In genomic region chr20:3794701-3795420, GRCh38 we compare ENCODE assay signal across 9 cellular contexts. TPM values are rescaled to one million over a fixed set of nuclear protein-coding genes. Genes with fewer than 3 reads are reported as not detected.
DNase-seq lines count a peak whose midpoint lies in the region; FAIRE-seq and TF ChIP-seq lines count a peak whose summit lies in the region.
"Had no signal": no experiment of that assay in that cellular context is flagged by ENCODE, and none has a peak within 500 bp of the region (broad histone marks: within the 10 kb centered on the region; RNA-seq: fewer than 3 reads in every experiment).

No MANE protein-coding gene starts in this region.

- H3K36me3 ChIP-seq in BLaER1 treated with 17β-estradiol and CSF1 and Interleukin-3, amounts not matched to agents 10 nM and 100 nM, result peaks cover 0 to 27% (median 16%) of the 10 kb centered on the region in 11 experiments; a peak in 15 of 22 replicates
- H3K36me3 ChIP-seq in OCI-LY1 (ENCODE audit: insufficient read depth, low read length) (no peaks in the 10 kb centered on the region), H1 (ENCODE audit: control insufficient read depth in 2 of 4, insufficient read depth in 4 of 4, low read length in 3 of 4) (no peaks in the 10 kb centered on the region), ovary (no peaks in the 10 kb centered on the region), mesendoderm (ENCODE audit: control insufficient read depth, insufficient read depth, low read length) (no peaks in the 10 kb centered on the region)

- TF ChIP-seq POLR2A in H1 (IDR thresholded peaks at IDR 0.05; ENCODE audit: control extremely low read depth in 1 of 2, low read depth in 2 of 2, low read length in 2 of 2) (no peak), ovary (IDR thresholded peaks at IDR 0.05) (no peak)

- peaks cover 9% of the 10 kb centered on the region; the same call in 1 of the 2 replicates for H3K23me2 ChIP-seq in H1 (ENCODE audit: low read depth, low read length)

- H2AFZ ChIP-seq in OCI-LY1 (ENCODE audit: low read length), result no peak overlapping the region
- H2AFZ ChIP-seq in H1 (ENCODE audit: low read length), result no peak overlapping the region

- H2AK5ac ChIP-seq in H1 (ENCODE audit: low read depth, low read length), result no peak overlapping the region
- H2AK5ac ChIP-seq in mesendoderm (ENCODE audit: low read length), result no peak overlapping the region

- no peak overlapping the region for H4K8ac ChIP-seq in H1 (ENCODE audit: extremely low read depth, insufficient read depth, low read length)
- no peak overlapping the region for H4K8ac ChIP-seq in mesendoderm (ENCODE audit: low read depth, low read length)

- H3K4ac ChIP-seq in H1 (replicated peaks; ENCODE audit: insufficient read length, low read depth, low read length) (no peak overlapping the region), mesendoderm (ENCODE audit: low read depth, low read length) (no peak overlapping the region)

- intact Hi-C loops in ovary (cut with DNase I), result no loop called here

- TF ChIP-seq CTCF in OCI-LY1 (IDR thresholded peaks at IDR 0.05; ENCODE audit: low read length) (no peak), H1 (IDR thresholded peaks at IDR 0.05; ENCODE audit: control extremely low read depth in 1 of 3, insufficient read depth in 1 of 3, low read depth in 1 of 3, low read length in 3 of 3) (no peak), ovary (IDR thresholded peaks at IDR 0.05) (no peak)

- no peaks in the 10 kb centered on the region for H3K27me3 ChIP-seq in BLaER1 treated with 17β-estradiol and CSF1 and Interleukin-3, amounts not matched to agents 10 nM and 100 nM
- H3K27me3 ChIP-seq in OCI-LY1 (ENCODE audit: insufficient read depth, low read length) (no peaks in the 10 kb centered on the region), H1 (replicated peaks in 1 of 4; ENCODE audit: control insufficient read depth in 3 of 4, extremely low read depth in 1 of 4, insufficient read depth in 3 of 4, low read length in 3 of 4) (peaks cover 0 to 3% (median 0%) of the 10 kb centered on the region in 4 experiments; a peak in 1 of 7 replicates), ovary (no peaks in the 10 kb centered on the region), mesendoderm (ENCODE audit: insufficient read depth, low read length, poor library complexity) (no peaks in the 10 kb centered on the region)

- no peak overlapping the region for H4K5ac ChIP-seq in H1 (ENCODE audit: insufficient read length, low read depth, low read length)
- no peak overlapping the region for H4K5ac ChIP-seq in mesendoderm (ENCODE audit: low read length)

- H4K20me1 ChIP-seq in BLaER1 treated with 17β-estradiol and CSF1 and Interleukin-3, amounts not matched to agents 10 nM and 100 nM, result peaks cover 0 to 13% (median 0%) of the 10 kb centered on the region in 11 experiments; a peak in 5 of 22 replicates
- H4K20me1 ChIP-seq in OCI-LY1 (ENCODE audit: insufficient read depth, low read length) (no peaks in the 10 kb centered on the region), H1 (replicated peaks in 1 of 2; ENCODE audit: control insufficient read depth in 1 of 2, insufficient read depth in 2 of 2, low read length in 2 of 2) (no peaks in the 10 kb centered on the region)

- H2BK5ac ChIP-seq in H1 (ENCODE audit: low read depth, low read length) (no peak overlapping the region), mesendoderm (ENCODE audit: low read length) (no peak overlapping the region)

- CTCF ChIA-PET in H1 (lab: Charles Lee; ENCODE audit: partially characterized antibody), result interaction anchor here (0.6 to 2.6 kb wide), 6 partner anchors 11 to 290 kb away, joined by 3 to 16 read pairs (median 3); no protein-coding TSS in a partner anchor

- H3K4me1 ChIP-seq in BLaER1 treated with 17β-estradiol and CSF1 and Interleukin-3, amounts not matched to agents 10 nM and 100 nM, result peaks cover 34 to 49% (median 47%) of the 10 kb centered on the region in 10 experiments
- H3K4me1 ChIP-seq in OCI-LY1 (ENCODE audit: insufficient read depth, low read length, severe bottlenecking), result peaks cover 36% of the 10 kb centered on the region
- peaks cover 5 to 23% (median 16%) of the 10 kb centered on the region in 4 experiments for H3K4me1 ChIP-seq in H1 (replicated peaks in 1 of 4; ENCODE audit: control insufficient read depth in 3 of 4, insufficient read depth in 4 of 4, low read length in 3 of 4)
- peaks cover 2% of the 10 kb centered on the region for H3K4me1 ChIP-seq in ovary (ENCODE audit: insufficient read depth)
- peaks cover 8% of the 10 kb centered on the region for H3K4me1 ChIP-seq in mesendoderm (ENCODE audit: control insufficient read depth, low read depth, low read length)

- H3K4me2 ChIP-seq in BLaER1 treated with 17β-estradiol and CSF1 and Interleukin-3, amounts not matched to agents 10 nM and 100 nM, result peak overlapping the region; percentile 60 to 100 (median 85)
- H3K4me2 ChIP-seq in OCI-LY1 (ENCODE audit: low read length) (peak overlapping the region; percentile 92), H1 (ENCODE audit: insufficient read depth in 1 of 2, low read depth in 2 of 2, low read length in 2 of 2) (peak overlapping the region; percentile 63 to 81), mesendoderm (ENCODE audit: low read length) (no peak overlapping the region)

- no peak overlapping the region for H3K14ac ChIP-seq in H1 (ENCODE audit: insufficient read length)

- H3F3A ChIP-seq in OCI-LY1 (ENCODE audit: insufficient read depth, low read length), result no peaks in the 10 kb centered on the region

- H3K9me3 ChIP-seq in BLaER1 treated with 17β-estradiol and CSF1 and Interleukin-3, amounts not matched to agents 10 nM and 100 nM (replicated peaks in 1 of 11), result no peaks in the 10 kb centered on the region
- H3K9me3 ChIP-seq in OCI-LY1 (ENCODE audit: low read length) (no peaks in the 10 kb centered on the region), H1 (ENCODE audit: insufficient read depth in 2 of 2, low read depth in 1 of 2, low read length in 1 of 2) (no peaks in the 10 kb centered on the region), ovary (no peaks in the 10 kb centered on the region)

- no peak overlapping the region for H2BK20ac ChIP-seq in H1 (ENCODE audit: low read length)

- POLR2A ChIA-PET in H1 (lab: Charles Lee; ENCODE audit: partially characterized antibody), result interaction anchor here (0.7 to 1.3 kb wide), 6 partner anchors 9 to 1332 kb away, joined by 3 to 6 read pairs (median 3); partner anchors contain the start of genes ADISSP, AP5S1 and CENPB

- no peaks in the 10 kb centered on the region for H3K9me2 ChIP-seq in OCI-LY1 (ENCODE audit: low read depth, low read length)

- no peak overlapping the region for H2BK15ac ChIP-seq in H1 (ENCODE audit: low read length)
- no peak overlapping the region for H2BK15ac ChIP-seq in mesendoderm (replicated peaks; ENCODE audit: low read depth)

- H3K79me1 ChIP-seq in H1 (ENCODE audit: low read depth, low read length) (no peaks in the 10 kb centered on the region), mesendoderm (ENCODE audit: low read length) (peaks cover 1% of the 10 kb centered on the region)

- H4K91ac ChIP-seq in H1 (replicated peaks; ENCODE audit: insufficient read length, low read length), result no peak overlapping the region

- H3K79me2 ChIP-seq in OCI-LY1 (ENCODE audit: insufficient read depth, low read length) (0 out of 2 replicates have a peak, but pooled peaks cover 6% of the 10 kb centered on the region), H1 (ENCODE audit: control insufficient read depth in 1 of 2, insufficient read depth in 2 of 2, low read length in 2 of 2) (no peaks in the 10 kb centered on the region; a peak in 1 of 4 replicates), mesendoderm (ENCODE audit: control insufficient read depth, insufficient read depth, low read length) (no peaks in the 10 kb centered on the region)

- FAIRE-seq in H1 (lab: Jason Lieb, UNC), result no peak

- 94% methylated on average over 20 of the region's 25 CpGs; no CpG with 5 or more reads in 1 of the 2 experiments for WGBS in H1 (ENCODE audit: extremely low coverage in 1 of 2, insufficient coverage in 1 of 2, insufficient read length in 1 of 2, insufficient replicate concordance in 2 of 2, low coverage in 1 of 2, low lambda C conversion rate in 2 of 2, missing lambda C conversion rate in 1 of 2), 2 experiments
- WGBS in ovary, 3 donors, result 76% methylated on average over 25 of the region's 25 CpGs
- no CpG with 5 or more reads among the region's 25 CpGs for WGBS in mesendoderm (ENCODE audit: extremely low coverage, insufficient coverage, low lambda C conversion rate)

- H3K18ac ChIP-seq in H1 (ENCODE audit: extremely low read depth, low read length) (no peak overlapping the region), mesendoderm (ENCODE audit: low read length) (no peak overlapping the region)

- peak overlapping the region; percentile 82 to 92 (median 85); a peak in 20 of 22 replicates for H3K9ac ChIP-seq in BLaER1 treated with 17β-estradiol and CSF1 and Interleukin-3, amounts not matched to agents 10 nM and 100 nM
- H3K9ac ChIP-seq in OCI-LY1 (ENCODE audit: low read length) (peak overlapping the region; percentile 93; the same call in 1 of the 2 replicates), H1 (replicated peaks in 1 of 4; ENCODE audit: extremely low read depth in 1 of 4, low read depth in 3 of 4, low read length in 3 of 4) (no peak overlapping the region), mesendoderm (ENCODE audit: low read length) (no peak overlapping the region)

- H2BK120ac ChIP-seq in H1 (replicated peaks; ENCODE audit: low read depth, low read length) (no peak overlapping the region), mesendoderm (ENCODE audit: low read depth, low read length) (no peak overlapping the region)

- H3K4me3 ChIP-seq in BLaER1 treated with 17β-estradiol and CSF1 and Interleukin-3, amounts not matched to agents 10 nM and 100 nM, result peak overlapping the region; percentile 66 to 90 (median 78); a peak in 19 of 20 replicates
- H3K4me3 ChIP-seq in OCI-LY1 (ENCODE audit: low read depth, low read length, poor library complexity, severe bottlenecking) (peak overlapping the region; percentile 86), H1 (ENCODE audit: extremely low read depth in 1 of 4, insufficient read depth in 2 of 4, low read depth in 3 of 4, low read length in 4 of 4) (peak overlapping the region; percentile 30 to 85 (median 75); a peak in 6 of 8 replicates), ovary (peak overlapping the region; percentile 47), mesendoderm (ENCODE audit: low read length) (no peak overlapping the region)

- peak overlapping the region; percentile 71 to 92 (median 88); a peak in 18 of 22 replicates for H3K27ac ChIP-seq in BLaER1 treated with 17β-estradiol and CSF1 and Interleukin-3, amounts not matched to agents 10 nM and 100 nM
- H3K27ac ChIP-seq in OCI-LY1 (ENCODE audit: low read depth, low read length, poor library complexity, severe bottlenecking), result peak overlapping the region; percentile 88
- H3K27ac ChIP-seq in H1 (ENCODE audit: low read depth, low read length), result no peak overlapping the region
- H3K27ac ChIP-seq in ovary, result peak overlapping the region; percentile 85 to 92
- H3K27ac ChIP-seq in mesendoderm (ENCODE audit: low read depth, low read length), result no peak overlapping the region

- TF ChIP-seq EP300 in H1 (IDR thresholded peaks at IDR 0.05; ENCODE audit: borderline replicate concordance in 1 of 2, low read depth in 2 of 2, low read length in 2 of 2) (no peak), ovary (IDR thresholded peaks at IDR 0.05) (no peak)

- H3K56ac ChIP-seq in H1 (replicated peaks; ENCODE audit: insufficient read length, low read depth, low read length) (no peak overlapping the region), mesendoderm (ENCODE audit: low read length) (no peak overlapping the region)

- no peak overlapping the region for H2BK12ac ChIP-seq in H1 (ENCODE audit: low read depth, low read length)

- DNase-seq in H1 (ENCODE audit: low read depth in 1 of 2, low spot score in 2 of 2), result no peak
- DNase-seq in ovary, result no peak
- no peak for DNase-seq in mesendoderm
- no peak for DNase-seq in HuH-7.5 (ENCODE audit: low spot score)
- DNase-seq in dedifferentiated amniotic fluid mesenchymal stem cell (ENCODE audit: extremely low spot score), result no peak
- DNase-seq in AML-193 (lab: John Stamatoyannopoulos, UW), result no peak

- H3K23ac ChIP-seq in H1 (ENCODE audit: insufficient read length) (no peak overlapping the region), mesendoderm (ENCODE audit: low read length) (no peak overlapping the region)

- TF ChIP-seq RAD21 in H1 (IDR thresholded peaks at IDR 0.05 in 1 of 2, conservative IDR thresholded peaks at IDR 0.05 in 1 of 2; ENCODE audit: low read depth in 2 of 2, low read length in 2 of 2), result no peak

RNA-seq across cellular contexts. Expression of gene CDC25B, which starts 1.2 kb away (rescaled TPM):
- total RNA-seq in H1 (2021; fragmentation: NEBNext Ultra II Directional; extraction: Animal tissue kit (Norgen Biotek cat#: 25700)), result 30.3 and 31.2 TPM in 2 replicates
- 21.7 and 32.4 TPM in 2 replicates for polyA plus RNA-seq in H1 (2011; rRNA removed)
- polyA plus RNA-seq in H1 (2011; cell fraction: cytosol; rRNA removed), result 21.8 TPM
- polyA plus RNA-seq in H1 (2011; cell fraction: nucleus; rRNA removed), result 69.1 TPM
- polyA plus RNA-seq in H1 (2012, experiment 1 of 2), result 28.3 to 33.6 TPM (median 29.7 TPM) in 4 replicates
- polyA plus RNA-seq in H1 (2012, experiment 2 of 2), result 28.7 TPM
- polyA plus RNA-seq in H1 (2013, experiment 1 of 2), result 18.1 TPM
- 16.5 TPM for polyA plus RNA-seq in H1 (2013, experiment 2 of 2)
- 12.9 and 21.6 TPM in 2 replicates for polyA minus RNA-seq in H1 (2011; rRNA and poly(A)+ RNA removed)
- polyA minus RNA-seq in H1 (2011; cell fraction: cytosol; rRNA and poly(A)+ RNA removed), result 19.9 TPM
- polyA minus RNA-seq in H1 (2011; cell fraction: nucleus; rRNA and poly(A)+ RNA removed), result 16.8 TPM
- 10 to 100 TPM; 19.1 to 47.8 (median 35.6) TPM for total RNA-seq in ovary
- 10 to 100 TPM; 17.9 to 29.0 TPM for polyA plus RNA-seq in ovary
- 7.9 TPM for polyA plus RNA-seq in mesendoderm (2013, experiment 1 of 2)
- polyA plus RNA-seq in mesendoderm (2013, experiment 2 of 2), result 8.4 TPM

RNA-seq across cellular contexts. Expression of gene CENPB, which starts 8.3 kb away (rescaled TPM):
- total RNA-seq in H1 (2021; fragmentation: NEBNext Ultra II Directional; extraction: Animal tissue kit (Norgen Biotek cat#: 25700)), result 51.6 and 52.8 TPM in 2 replicates
- polyA plus RNA-seq in H1 (2011; rRNA removed), result 17.7 and 25.2 TPM in 2 replicates
- 27.2 TPM for polyA plus RNA-seq in H1 (2011; cell fraction: cytosol; rRNA removed)
- 20.7 TPM for polyA plus RNA-seq in H1 (2011; cell fraction: nucleus; rRNA removed)
- 30.1 to 45.6 TPM (median 44.3 TPM) in 4 replicates for polyA plus RNA-seq in H1 (2012, experiment 1 of 2)
- 37.2 TPM for polyA plus RNA-seq in H1 (2012, experiment 2 of 2)
- polyA plus RNA-seq in H1 (2013, experiment 1 of 2), result 25.0 TPM
- polyA plus RNA-seq in H1 (2013, experiment 2 of 2), result 25.0 TPM
- polyA minus RNA-seq in H1 (2011; rRNA and poly(A)+ RNA removed), result 18.1 and 24.6 TPM in 2 replicates
- polyA minus RNA-seq in H1 (2011; cell fraction: cytosol; rRNA and poly(A)+ RNA removed), result 29.3 TPM
- 17.5 TPM for polyA minus RNA-seq in H1 (2011; cell fraction: nucleus; rRNA and poly(A)+ RNA removed)
- total RNA-seq in ovary, result 100 to 1,000 TPM in 2 of 7 donors, 10 to 100 TPM in 5; 43.8 to 119 (median 97.8) TPM
- polyA plus RNA-seq in ovary, result 10 to 100 TPM; 15.4 to 67.1 TPM
- 22.3 TPM for polyA plus RNA-seq in mesendoderm (2013, experiment 1 of 2)
- polyA plus RNA-seq in mesendoderm (2013, experiment 2 of 2), result 21.5 TPM

RNA-seq across cellular contexts. Expression of gene SPEF1, which starts 13.6 kb away (rescaled TPM):
- total RNA-seq in H1 (2021; fragmentation: NEBNext Ultra II Directional; extraction: Animal tissue kit (Norgen Biotek cat#: 25700)), result 0.65 and 0.71 TPM in 2 replicates
- polyA plus RNA-seq in H1 (2011; rRNA removed) (0.50 and 0.51 TPM in 2 replicates), ovary (under 1 TPM in 1 of 2 donors, not detected in 1; 0.54 TPM)
- 0.78 TPM for polyA plus RNA-seq in H1 (2011; cell fraction: cytosol; rRNA removed)
- polyA plus RNA-seq in H1 (2011; cell fraction: nucleus; rRNA removed), result 0.88 TPM
- polyA plus RNA-seq in H1 (2012, experiment 1 of 2), result 0.56 to 0.80 TPM (median 0.68 TPM) in 4 replicates
- 0.64 TPM for polyA plus RNA-seq in H1 (2012, experiment 2 of 2)
- 0.43 TPM for polyA plus RNA-seq in H1 (2013, experiment 1 of 2)
- 0.37 TPM for polyA plus RNA-seq in H1 (2013, experiment 2 of 2)
- 0.37 TPM in 1 of 2 replicates, not detected in the other for polyA minus RNA-seq in H1 (2011; rRNA and poly(A)+ RNA removed)
- polyA minus RNA-seq in H1 (2011; cell fraction: cytosol; rRNA and poly(A)+ RNA removed), result not detected
- polyA minus RNA-seq in H1 (2011; cell fraction: nucleus; rRNA and poly(A)+ RNA removed), result 0.50 TPM
- total RNA-seq in ovary, result 10 to 100 TPM in 1 of 7 donors, 1 to 10 TPM in 2, under 1 TPM in 2, not detected in 2; 0.43 to 27.9 (median 1.4) TPM
- 0.10 TPM for polyA plus RNA-seq in mesendoderm (2013, experiment 1 of 2)
- polyA plus RNA-seq in mesendoderm (2013, experiment 2 of 2), result 0.21 TPM
- total RNA-seq: kidney epithelial cell had no signal

RNA-seq across cellular contexts. Expression of gene AP5S1, which starts 25.5 kb away (rescaled TPM):
- total RNA-seq in H1 (2021; fragmentation: NEBNext Ultra II Directional; extraction: Animal tissue kit (Norgen Biotek cat#: 25700)), result 3.4 and 3.7 TPM in 2 replicates
- 3.3 and 4.0 TPM in 2 replicates for polyA plus RNA-seq in H1 (2011; rRNA removed)
- 3.0 TPM for polyA plus RNA-seq in H1 (2011; cell fraction: cytosol; rRNA removed)
- 3.1 TPM for polyA plus RNA-seq in H1 (2011; cell fraction: nucleus; rRNA removed)
- polyA plus RNA-seq in H1 (2012, experiment 1 of 2), result 3.0 to 4.2 TPM (median 3.7 TPM) in 4 replicates
- 2.7 TPM for polyA plus RNA-seq in H1 (2012, experiment 2 of 2)
- 1.9 TPM for polyA plus RNA-seq in H1 (2013, experiment 1 of 2)
- polyA plus RNA-seq in H1 (2013, experiment 2 of 2), result 1.6 TPM
- polyA minus RNA-seq in H1 (2011; rRNA and poly(A)+ RNA removed), result 2.3 and 4.1 TPM in 2 replicates
- polyA minus RNA-seq in H1 (2011; cell fraction: cytosol; rRNA and poly(A)+ RNA removed), result 3.4 TPM
- 3.4 TPM for polyA minus RNA-seq in H1 (2011; cell fraction: nucleus; rRNA and poly(A)+ RNA removed)
- total RNA-seq in ovary, result 10 to 100 TPM in 5 of 7 donors, 1 to 10 TPM in 2; 6.8 to 15.3 (median 12.0) TPM
- 1 to 10 TPM; 2.9 to 6.8 TPM for polyA plus RNA-seq in ovary
- 3.3 TPM for polyA plus RNA-seq in mesendoderm (2013, experiment 1 of 2)
- polyA plus RNA-seq in mesendoderm (2013, experiment 2 of 2), result 3.2 TPM

RNA-seq across cellular contexts. Expression of gene ADISSP, which starts 27.3 kb away (rescaled TPM):
- 111 and 117 TPM in 2 replicates for total RNA-seq in H1 (2021; fragmentation: NEBNext Ultra II Directional; extraction: Animal tissue kit (Norgen Biotek cat#: 25700))
- polyA plus RNA-seq in H1 (2011; rRNA removed) (141 and 202 TPM in 2 replicates), ovary (100 to 1,000 TPM in 1 of 2 donors, 10 to 100 TPM in 1; 11.5 to 103 TPM)
- 101 TPM for polyA plus RNA-seq in H1 (2011; cell fraction: cytosol; rRNA removed)
- polyA plus RNA-seq in H1 (2011; cell fraction: nucleus; rRNA removed), result 110 TPM
- 73.7 to 130 TPM (median 117 TPM) in 4 replicates for polyA plus RNA-seq in H1 (2012, experiment 1 of 2)
- polyA plus RNA-seq in H1 (2012, experiment 2 of 2), result 104 TPM
- polyA plus RNA-seq in H1 (2013, experiment 1 of 2), result 98.3 TPM
- polyA plus RNA-seq in H1 (2013, experiment 2 of 2), result 102 TPM
- polyA minus RNA-seq in H1 (2011; rRNA and poly(A)+ RNA removed), result 43.6 and 51.4 TPM in 2 replicates
- polyA minus RNA-seq in H1 (2011; cell fraction: cytosol; rRNA and poly(A)+ RNA removed), result 71.0 TPM
- polyA minus RNA-seq in H1 (2011; cell fraction: nucleus; rRNA and poly(A)+ RNA removed), result 41.3 TPM
- total RNA-seq in ovary, result 100 to 1,000 TPM in 1 of 7 donors, 10 to 100 TPM in 6; 24.6 to 124 (median 69.1) TPM
- polyA plus RNA-seq in mesendoderm (2013, experiment 1 of 2), result 73.8 TPM
- polyA plus RNA-seq in mesendoderm (2013, experiment 2 of 2), result 74.7 TPM

Comparison
In these comparisons a context has a peak if more than half of its experiments do, and no peak if none do; other contexts are left out.
1. H3K27ac ChIP-seq: peak in BLaER1 treated with 17β-estradiol and CSF1 and Interleukin-3, amounts not matched to agents 10 nM and 100 nM (11 of 11), OCI-LY1 (single experiment) and ovary (2 of 2); none in H1 (single experiment) and mesendoderm (single experiment).
2. H3K9ac ChIP-seq: peak in BLaER1 treated with 17β-estradiol and CSF1 and Interleukin-3, amounts not matched to agents 10 nM and 100 nM (11 of 11) and OCI-LY1 (single experiment); none in H1 (0 of 4) and mesendoderm (single experiment).